Comparison of ENCODE assay signal across 16 cellular contexts in genomic region chr15:90711842-90712241, GRCh38.
"Had no signal": no experiment of that assay in that cellular context is flagged by ENCODE, and none has a peak within 500 bp of the region (broad histone marks: within the 10 kb centered on the region; RNA-seq: fewer than 3 reads in every experiment).

No MANE protein-coding gene starts in this region.

- H3K36me3 Mint-ChIP-seq: natural killer cell treated with Interleukin-12 subunit alpha and Interleukin-12 subunit beta and Interleukin-15 and Interleukin-18, amount 100 ng/mL, for 72 hours had no signal

- H3K27me3 Mint-ChIP-seq: activated CD4-positive, alpha-beta memory T cell treated with anti-CD3 and anti-CD28 coated beads for 36 hours; memory B cell; natural killer cell treated with Interleukin-12 subunit alpha and Interleukin-12 subunit beta and Interleukin-15 and Interleukin-18, amount 100 ng/mL, for 72 hours had no signal

- ATAC-seq: gastrocnemius medialis; left lobe of liver; natural killer cell treated with Interleukin-12 subunit alpha and Interleukin-12 subunit beta and Interleukin-15 and Interleukin-18, amount 100 ng/mL, for 72 hours had no signal

- H3K27ac Mint-ChIP-seq: activated CD4-positive, alpha-beta memory T cell treated with anti-CD3 and anti-CD28 coated beads for 36 hours; activated naive CD4-positive, alpha-beta T cell treated with anti-CD3 and anti-CD28 coated beads for 36 hours; memory B cell had no signal

- H3K4me1 ChIP-seq: adrenal gland had no signal

- DNase-seq: activated CD4-positive, alpha-beta memory T cell treated with anti-CD3 and anti-CD28 coated beads for 36 hours; activated CD4-positive, CD25-positive, alpha-beta regulatory T cell treated with anti-CD3 and anti-CD28 coated beads, Interleukin-2, amount 50 U/mL, for 72 hours; activated naive CD4-positive, alpha-beta T cell treated with anti-CD3 and anti-CD28 coated beads for 36 hours; adrenal gland; effector CD8-positive, alpha-beta T cell; gastrocnemius medialis; islet precursor cell; nucleus accumbens; small intestine had no signal

- H3K27me3 ChIP-seq: adrenal gland, gastrocnemius medialis, right atrium auricular region, tibial nerve, vagina had no signal

- H3K9me3 Mint-ChIP-seq: activated CD4-positive, alpha-beta memory T cell treated with anti-CD3 and anti-CD28 coated beads for 36 hours; activated naive CD4-positive, alpha-beta T cell treated with anti-CD3 and anti-CD28 coated beads for 36 hours; memory B cell; natural killer cell treated with Interleukin-12 subunit alpha and Interleukin-12 subunit beta and Interleukin-15 and Interleukin-18, amount 100 ng/mL, for 72 hours had no signal

- H3K36me3 ChIP-seq: adrenal gland, gastrocnemius medialis, right atrium auricular region, tibial nerve, vagina had no signal

- H3K27ac ChIP-seq: adrenal gland, coronary artery, gastrocnemius medialis, right atrium auricular region, tibial nerve, vagina had no signal

- H3K4me3 Mint-ChIP-seq: activated CD4-positive, alpha-beta memory T cell treated with anti-CD3 and anti-CD28 coated beads for 36 hours; activated naive CD4-positive, alpha-beta T cell treated with anti-CD3 and anti-CD28 coated beads for 36 hours; memory B cell; natural killer cell treated with Interleukin-12 subunit alpha and Interleukin-12 subunit beta and Interleukin-15 and Interleukin-18, amount 100 ng/mL, for 72 hours had no signal

- H3K4me3 ChIP-seq: adrenal gland, coronary artery, gastrocnemius medialis, right atrium auricular region, tibial nerve, vagina had no signal
